In genomic region chr3:129561619-129562248, GRCh38 we compare ENCODE assay signal across 1 cellular context.
TF ChIP-seq lines count a peak whose summit lies in the region.

No MANE protein-coding gene starts in this region.

TF ChIP-seq in IMR-90, 13 proteins besides CTCF, POLR2A, EP300 and RAD21:
- no peak for TF ChIP-seq RFX5 (IDR thresholded peaks at IDR 0.05; ENCODE audit: low read depth, low read length)
- TF ChIP-seq MAZ (IDR thresholded peaks at IDR 0.05; ENCODE audit: borderline replicate concordance, low read depth, low read length) = no peak
- no peak for TF ChIP-seq BHLHE40 (IDR thresholded peaks at IDR 0.05; ENCODE audit: low read depth, low read length)
